ENCODE assay signal across 20 cellular contexts in genomic region chr7:148463210-148463609, GRCh38.
A peak's percentile ranks its signal among the peaks of the same experiment; 100 is the strongest.
DNase-seq lines count a peak whose midpoint lies in the region; ATAC-seq, FAIRE-seq and TF ChIP-seq lines count a peak whose summit lies in the region.
"Had no signal": no experiment of that assay in that cellular context is flagged by ENCODE, and none has a peak within 500 bp of the region (broad histone marks: within the 10 kb centered on the region; RNA-seq: fewer than 3 reads in every experiment).

No MANE protein-coding gene starts in this region.

- H3K4me1 ChIP-seq in HepG2 (ENCODE audit: insufficient read depth, low read length): peaks cover 39% of the 10 kb centered on the region
- H3K4me1 ChIP-seq in right lobe of liver: no peaks in the 10 kb centered on the region
- H3K4me1 ChIP-seq in K562 (replicated peaks in 1 of 2; ENCODE audit: control insufficient read depth in 2 of 2, insufficient read depth in 2 of 2, low read length in 2 of 2): no peaks in the 10 kb centered on the region
- H3K4me1 ChIP-seq in hepatocyte (ENCODE audit: insufficient read depth): peaks cover 11% of the 10 kb centered on the region
- H3K4me1 ChIP-seq in trophoblast cell (ENCODE audit: control insufficient read depth in 1 of 2, insufficient read depth in 2 of 2, low read length in 2 of 2): peaks cover 0 to 8% of the 10 kb centered on the region in 2 experiments
- no peaks in the 10 kb centered on the region for H3K4me1 ChIP-seq in HAP-1
- H3K4me1 ChIP-seq: A549 had no signal

- in situ Hi-C loops in HepG2 (cut with HindIII; ENCODE audit: extremely low pct_ligation_motif_present, low pct_unique_long_range_greater_than_20kb) (no loop called here), K562 (cut with MboI) (no loop called here), HAP-1 (cut with MboI; ENCODE audit: low sequenced_read_pairs) (no loop called here)

- no peak for ATAC-seq in HepG2
- ATAC-seq in right lobe of liver: no peak
- ATAC-seq in K562: no peak
- ATAC-seq: A549, GM23338 had no signal

- no peak overlapping the region for H3K4me3 ChIP-seq in HepG2 (replicated peaks in 1 of 3; ENCODE audit: insufficient read depth in 1 of 3, low read depth in 2 of 3, low read length in 3 of 3)
- no peak overlapping the region for H3K4me3 ChIP-seq in right lobe of liver
- H3K4me3 ChIP-seq in K562: no peak overlapping the region
- H3K4me3 ChIP-seq in hepatocyte: no peak overlapping the region
- peak overlapping the region; percentile 15 for H3K4me3 ChIP-seq in trophoblast cell (ENCODE audit: low read depth, low read length)
- H3K4me3 ChIP-seq in HAP-1: no peak overlapping the region
- H3K4me3 ChIP-seq: A549, GM23338 had no signal

- no peak overlapping the region for H2BK12ac ChIP-seq in trophoblast cell (ENCODE audit: low read length)

- TF ChIP-seq EP300 in HepG2 (IDR thresholded peaks at IDR 0.05; ENCODE audit: low read depth in 2 of 2, low read length in 2 of 2) (no peak), HepG2 (CRISPR knock-in tag; IDR thresholded peaks at IDR 0.05; ENCODE audit: borderline replicate concordance) (no peak), K562 (IDR thresholded peaks at IDR 0.05; ENCODE audit: low read length) (no peak)

- no peak overlapping the region for H2BK120ac ChIP-seq in trophoblast cell (ENCODE audit: insufficient read depth, low read length, poor library complexity)

- no peak overlapping the region for H4K8ac ChIP-seq in trophoblast cell (ENCODE audit: low read depth, low read length)

- BruUV-seq in HepG2 (replicated peaks; lab: Mats Ljungman, UMichigan): no TSS peak
- BruUV-seq in K562 (replicated peaks; lab: Mats Ljungman, UMichigan): no TSS peak

- WGBS in HepG2 (ENCODE audit: low lambda C conversion rate): 97% methylated on average over 4 of the region's 4 CpGs
- 92% methylated on average over 4 of the region's 4 CpGs for WGBS in right lobe of liver (ENCODE audit: insufficient coverage, low coverage, low lambda C conversion rate, missing lambda C conversion rate)
- WGBS in K562 (ENCODE audit: insufficient coverage, low coverage, missing lambda C conversion rate): 2% methylated on average over 4 of the region's 4 CpGs
- WGBS in hepatocyte (ENCODE audit: low lambda C conversion rate, missing lambda C conversion rate): 96% methylated on average over 4 of the region's 4 CpGs
- WGBS in trophoblast cell (ENCODE audit: extremely low coverage, insufficient coverage, insufficient read length): no CpG with 5 or more reads among the region's 4 CpGs

- H4K12ac ChIP-seq in trophoblast cell (ENCODE audit: low read depth, low read length): no peak overlapping the region

- H2AFZ ChIP-seq in HepG2 (ENCODE audit: low read length) (no peak overlapping the region), K562 (ENCODE audit: low read depth, low read length) (no peak overlapping the region), hepatocyte (no peak overlapping the region), trophoblast cell (ENCODE audit: insufficient read depth, low read length, poor library complexity) (no peak overlapping the region)
- H2AFZ ChIP-seq: GM23338 had no signal

- TF ChIP-seq CTCF in HepG2 (CRISPR knock-in tag; IDR thresholded peaks at IDR 0.05) (no peak), right lobe of liver (IDR thresholded peaks at IDR 0.05) (no peak), K562 (IDR thresholded peaks at IDR 0.05 in 2 of 3, conservative IDR thresholded peaks at IDR 0.05 in 1 of 3; ENCODE audit: insufficient read depth in 2 of 3, low read depth in 1 of 3, low read length in 3 of 3) (no peak), hepatocyte (IDR thresholded peaks at IDR 0.05; ENCODE audit: poor library complexity) (no peak), GM20000 (IDR thresholded peaks at IDR 0.05; ENCODE audit: extremely low read depth, missing control alignments) (no peak)

- no peak overlapping the region for H3K27ac ChIP-seq in HepG2 (ENCODE audit: extremely low read length, insufficient read depth, low read length)
- H3K27ac ChIP-seq in right lobe of liver: no peak overlapping the region
- H3K27ac ChIP-seq in K562 (ENCODE audit: extremely low read depth, low read depth, low read length): no peak overlapping the region
- H3K27ac ChIP-seq in hepatocyte: peak overlapping the region; percentile 30
- H3K27ac ChIP-seq in trophoblast cell (ENCODE audit: low read depth, low read length): peak overlapping the region; percentile 0
- H3K27ac ChIP-seq: 22Rv1, A549, C4-2B had no signal

- H3K4ac ChIP-seq in trophoblast cell (ENCODE audit: low read depth, low read length): no peak overlapping the region

- no peak overlapping the region for H3K9ac ChIP-seq in HepG2 (ENCODE audit: insufficient read depth, low read depth, low read length)
- no peak overlapping the region for H3K9ac ChIP-seq in K562 (ENCODE audit: insufficient read depth in 1 of 2, low read depth in 2 of 2, low read length in 2 of 2)
- no peak overlapping the region for H3K9ac ChIP-seq in trophoblast cell (ENCODE audit: low read length)

- no peak overlapping the region for H2BK5ac ChIP-seq in trophoblast cell (ENCODE audit: low read depth, low read length, poor library complexity)

- no peak for TF ChIP-seq RAD21 in HepG2 (CRISPR knock-in tag; IDR thresholded peaks at IDR 0.05)
- no peak for TF ChIP-seq RAD21 in K562 (CRISPR knock-in tag; conservative IDR thresholded peaks at IDR 0.05 in 1 of 2, IDR thresholded peaks at IDR 0.05 in 1 of 2)

- intact Hi-C loops in HepG2 (cut with micrococcal nuclease; ENCODE audit: unreplicated experiment) (no loop called here), right lobe of liver (cut with DNase I) (no loop called here), K562 (cut with micrococcal nuclease) (no loop called here)

- no peaks in the 10 kb centered on the region for H3K9me1 ChIP-seq in K562 (ENCODE audit: control insufficient read depth, insufficient read depth, low read length)

- H3K23ac ChIP-seq in trophoblast cell (ENCODE audit: low read length): peak overlapping the region; percentile 98

- no peak overlapping the region for H4K91ac ChIP-seq in trophoblast cell (ENCODE audit: low read depth, low read length)

- H3K9me3 ChIP-seq in HepG2 (ENCODE audit: low read length): no peaks in the 10 kb centered on the region
- H3K9me3 ChIP-seq in right lobe of liver: no peaks in the 10 kb centered on the region
- peaks cover 4% of the 10 kb centered on the region; the same call in 1 of the 2 replicates for H3K9me3 ChIP-seq in K562 (replicated peaks; ENCODE audit: control insufficient read depth, insufficient read depth, low read depth, low read length)
- H3K9me3 ChIP-seq in hepatocyte (ENCODE audit: low read depth): no peaks in the 10 kb centered on the region
- peaks cover 2% of the 10 kb centered on the region for H3K9me3 ChIP-seq in trophoblast cell (ENCODE audit: insufficient read depth, low read depth, low read length)
- H3K9me3 ChIP-seq in HAP-1: no peaks in the 10 kb centered on the region
- H3K9me3 ChIP-seq: A549 had no signal

- FAIRE-seq in HepG2 (lab: Jason Lieb, UNC) (peak; percentile 34), K562 (lab: Jason Lieb, UNC) (no peak)
- FAIRE-seq: A549, GM19239 had no signal

- TF ChIP-seq POLR2A in HepG2 (IDR thresholded peaks at IDR 0.05; ENCODE audit: insufficient read depth in 1 of 2, low read depth in 2 of 2, low read length in 2 of 2) (no peak), right lobe of liver (IDR thresholded peaks at IDR 0.05) (no peak), K562 (conservative IDR thresholded peaks at IDR 0.05) (no peak)

- H2AK5ac ChIP-seq in trophoblast cell (ENCODE audit: low read length): no peak overlapping the region

- no peaks in the 10 kb centered on the region for H3K9me2 ChIP-seq in hepatocyte (replicated peaks; ENCODE audit: insufficient read depth)

- H3K4me2 ChIP-seq in HepG2 (ENCODE audit: low read depth, low read length): peak overlapping the region; percentile 16; the same call in 1 of the 2 replicates
- H3K4me2 ChIP-seq in K562 (ENCODE audit: insufficient read depth, low read length): no peak overlapping the region
- no peak overlapping the region for H3K4me2 ChIP-seq in hepatocyte
- no peak overlapping the region for H3K4me2 ChIP-seq in trophoblast cell (ENCODE audit: low read length)
- H3K4me2 ChIP-seq: A549, GM23338 had no signal

- H3K79me1 ChIP-seq in trophoblast cell (ENCODE audit: low read length): no peaks in the 10 kb centered on the region

- no peaks in the 10 kb centered on the region for H3K36me3 ChIP-seq in HepG2 (replicated peaks in 1 of 2; ENCODE audit: control insufficient read depth in 1 of 2, insufficient read depth in 2 of 2, low read length in 2 of 2)
- H3K36me3 ChIP-seq in right lobe of liver: no peaks in the 10 kb centered on the region
- H3K36me3 ChIP-seq in K562 (ENCODE audit: control insufficient read depth, insufficient read depth, low read length): no peaks in the 10 kb centered on the region
- H3K36me3 ChIP-seq in hepatocyte (replicated peaks; ENCODE audit: insufficient read depth, low read depth): no peaks in the 10 kb centered on the region
- no peaks in the 10 kb centered on the region for H3K36me3 ChIP-seq in trophoblast cell (ENCODE audit: control insufficient read depth in 1 of 2, insufficient read depth in 2 of 2, low read length in 2 of 2)
- no peaks in the 10 kb centered on the region for H3K36me3 ChIP-seq in HAP-1 (replicated peaks)

- POLR2A ChIA-PET in HepG2 (lab: Yijun Ruan, JAX): no interaction called here
- POLR2A ChIA-PET in K562 (lab: Yijun Ruan, JAX): no interaction called here

- H4K20me1 ChIP-seq in HepG2 (ENCODE audit: insufficient read depth, low read length): no peaks in the 10 kb centered on the region
- H4K20me1 ChIP-seq in K562 (replicated peaks; ENCODE audit: control insufficient read depth, insufficient read depth, low read length): no peaks in the 10 kb centered on the region
- H4K20me1 ChIP-seq in hepatocyte (ENCODE audit: insufficient read depth, poor library complexity, severe bottlenecking): no peaks in the 10 kb centered on the region

- CTCF ChIA-PET in HepG2 (lab: Yijun Ruan, JAX; ENCODE audit: low intra/inter-chr PET ratio, low total read pairs) (no interaction called here), K562 (lab: Yijun Ruan, JAX; ENCODE audit: low intra/inter-chr PET ratio) (no interaction called here)

- no peak overlapping the region for H3K18ac ChIP-seq in trophoblast cell (ENCODE audit: low read length)

- H3K79me2 ChIP-seq in HepG2 (ENCODE audit: insufficient read depth, low read length) (no peaks in the 10 kb centered on the region), K562 (ENCODE audit: control insufficient read depth, insufficient read depth, low read length) (no peaks in the 10 kb centered on the region), hepatocyte (no peaks in the 10 kb centered on the region), trophoblast cell (ENCODE audit: control insufficient read depth, insufficient read depth, low read length, poor library complexity) (no peaks in the 10 kb centered on the region)

- H3K27me3 ChIP-seq in HepG2 (ENCODE audit: control insufficient read depth in 1 of 2, insufficient read depth in 2 of 2, low read length in 2 of 2): no peaks in the 10 kb centered on the region
- no peaks in the 10 kb centered on the region for H3K27me3 ChIP-seq in right lobe of liver
- H3K27me3 ChIP-seq in K562 (ENCODE audit: control insufficient read depth in 2 of 2, insufficient read depth in 2 of 2, low read length in 2 of 2): peaks cover 6% of the 10 kb centered on the region in 2 experiments
- no peaks in the 10 kb centered on the region for H3K27me3 ChIP-seq in hepatocyte
- no peaks in the 10 kb centered on the region for H3K27me3 ChIP-seq in trophoblast cell (ENCODE audit: insufficient read depth, low read length)
- H3K27me3 ChIP-seq in HAP-1 (ENCODE audit: low read depth): no peaks in the 10 kb centered on the region

- H3K14ac ChIP-seq in trophoblast cell (ENCODE audit: low read length): peak overlapping the region; percentile 1

- no peak for DNase-seq in HepG2 (ENCODE audit: low spot score)
- no peak for DNase-seq in right lobe of liver
- no peak for DNase-seq in K562 (ENCODE audit: extremely low read depth in 1 of 4, low spot score in 3 of 4)
- DNase-seq in hepatocyte (ENCODE audit: low spot score): no peak
- DNase-seq in trophoblast cell: no peak
- no peak for DNase-seq in HAP-1 (ENCODE audit: low spot score in 2 of 2)
- no peak for DNase-seq in stimulated activated naive CD4-positive, alpha-beta T cell treated with Interleukin-2 at 50 U/mL for 16 hours (lab: John Stamatoyannopoulos, UW)
- no peak for DNase-seq in GM20000 (ENCODE audit: low spot score)
- DNase-seq: AML-193; CD4-positive, alpha-beta T cell; DMS153; GDM1; H7; IMR-90; KBM-7 had no signal

Comparison
In these comparisons a context has a peak if more than half of its experiments do, and no peak if none do; other contexts are left out.
1. H3K27ac ChIP-seq: peak in hepatocyte (single experiment) and trophoblast cell (single experiment); none in HepG2 (single experiment), right lobe of liver (0 of 3) and K562 (single experiment).
2. Of the 241 proteins assayed by ChIP-seq in both HepG2 and K562: peak only in HepG2: JUNB and MNT; only in K562: ARID2; in both: none; in neither: 236; mixed calls (peak in some experiments, not most) for 2.